ENCODE assay signal across 22 cellular contexts in genomic region chr4:131638776-131639175, GRCh38.
DNase-seq lines count a peak whose midpoint lies in the region; ATAC-seq and TF ChIP-seq lines count a peak whose summit lies in the region.
"Had no signal": no experiment of that assay in that cellular context is flagged by ENCODE, and none has a peak within 500 bp of the region (broad histone marks: within the 10 kb centered on the region; RNA-seq: fewer than 3 reads in every experiment).

No MANE protein-coding gene starts in this region.

- no peak overlapping the region for H4K5ac ChIP-seq in IMR-90 (ENCODE audit: low read depth, low read length)

- dilution Hi-C loops in IMR-90 (cut with HindIII; ENCODE audit: low sequenced_read_pairs, unreplicated experiment), result no loop called here

- H2AFZ ChIP-seq in IMR-90 (replicated peaks; ENCODE audit: low read length, poor library complexity), result no peak overlapping the region

- no peak overlapping the region for H2BK20ac ChIP-seq in IMR-90 (ENCODE audit: low read depth, low read length)

- H3K27me3 Mint-ChIP-seq in endothelial cell (ENCODE audit: unreplicated experiment), result no peaks in the 10 kb centered on the region
- H3K27me3 Mint-ChIP-seq: CD4-positive, alpha-beta memory T cell had no signal

- intact Hi-C loops in IMR-90 (cut with micrococcal nuclease), result no loop called here

- H3K23ac ChIP-seq in IMR-90 (ENCODE audit: low read depth, low read length), result no peak overlapping the region

- CTCF ChIA-PET in IMR-90 (lab: Yijun Ruan, JAX), result no interaction called here

- POLR2A ChIA-PET in IMR-90 (lab: Charles Lee; ENCODE audit: unreplicated experiment), result no interaction called here

- no peaks in the 10 kb centered on the region for H3K36me3 ChIP-seq in IMR-90 (ENCODE audit: control insufficient read depth, insufficient read depth, low read length)

- H3K18ac ChIP-seq in IMR-90 (ENCODE audit: low read depth, low read length), result no peak overlapping the region

- H2AK9ac ChIP-seq in IMR-90 (replicated peaks; ENCODE audit: low read depth, low read length, poor library complexity), result no peak overlapping the region

- no peak overlapping the region for H3K27ac Mint-ChIP-seq in endothelial cell (ENCODE audit: unreplicated experiment)
- H3K27ac Mint-ChIP-seq: CD4-positive, alpha-beta memory T cell; HFFc6 had no signal

- no peaks in the 10 kb centered on the region for H3K4me1 ChIP-seq in IMR-90 (ENCODE audit: control insufficient read depth, insufficient read depth, low read length)
- H3K4me1 ChIP-seq: A549 had no signal

- in situ Hi-C loops in IMR-90 (cut with MboI; ENCODE audit: low sequenced_read_pairs), result no loop called here
- in situ Hi-C loops in astrocyte of the spinal cord (cut with HindIII; ENCODE audit: low sequenced_read_pairs), result no loop called here

- H2BK5ac ChIP-seq in IMR-90 (ENCODE audit: low read depth, low read length, poor library complexity, severe bottlenecking), result no peak overlapping the region

- ATAC-seq in IMR-90 (ENCODE audit: low read depth) (no peak), HG02623 (IDR thresholded peaks at IDR 0.05; ENCODE audit: unreplicated experiment) (no peak)
- ATAC-seq: A549, GM12878, HCT116, HepG2 had no signal

- no peak for TF ChIP-seq CTCF in IMR-90 (conservative IDR thresholded peaks at IDR 0.05; ENCODE audit: low read depth, low read length)
- no peak for TF ChIP-seq CTCF in astrocyte of the spinal cord (IDR thresholded peaks at IDR 0.05; ENCODE audit: low read depth, low read length)
- TF ChIP-seq CTCF in endothelial cell (IDR thresholded peaks at IDR 0.05; ENCODE audit: unreplicated experiment), result no peak

- no peak overlapping the region for H3K56ac ChIP-seq in IMR-90 (ENCODE audit: extremely low read depth, insufficient read depth, low read length)

- no peak overlapping the region for H3K9ac ChIP-seq in IMR-90 (ENCODE audit: low read depth, low read length)

- TF ChIP-seq RAD21 in IMR-90 (IDR thresholded peaks at IDR 0.05; ENCODE audit: low read length), result no peak

- H3K4me3 ChIP-seq in IMR-90 (ENCODE audit: insufficient read depth, low read depth, low read length), result no peak overlapping the region
- no peak overlapping the region for H3K4me3 ChIP-seq in astrocyte of the spinal cord (ENCODE audit: low read depth, low read length)
- H3K4me3 ChIP-seq: A549, GM12878 had no signal

- H2BK15ac ChIP-seq in IMR-90 (ENCODE audit: low read depth, low read length), result no peak overlapping the region

- H2BK120ac ChIP-seq in IMR-90 (ENCODE audit: low read depth, low read length), result no peak overlapping the region

- BruUV-seq in IMR-90 (replicated peaks; lab: Mats Ljungman, UMichigan), result no TSS peak

- H3K79me1 ChIP-seq in IMR-90 (ENCODE audit: low read depth in 1 of 2, low read length in 2 of 2), result no peaks in the 10 kb centered on the region

- TF ChIP-seq POLR2A in IMR-90 (IDR thresholded peaks at IDR 0.05; ENCODE audit: low read depth, low read length), result no peak

- no peak overlapping the region for H3K4ac ChIP-seq in IMR-90 (ENCODE audit: low read depth, low read length)

- no peak overlapping the region for H3K27ac ChIP-seq in IMR-90 (ENCODE audit: insufficient read depth, low read length)
- H3K27ac ChIP-seq: 22Rv1, A549, C4-2B had no signal

- no CpG with 5 or more reads among the region's 2 CpGs for WGBS in IMR-90 (ENCODE audit: extremely low coverage in 2 of 2, insufficient read length in 1 of 2), 2 experiments

- no peaks in the 10 kb centered on the region for H3K36me3 Mint-ChIP-seq in endothelial cell (ENCODE audit: low read depth, unreplicated experiment)
- H3K36me3 Mint-ChIP-seq: CD4-positive, alpha-beta memory T cell had no signal

- no peaks in the 10 kb centered on the region for H3K4me1 Mint-ChIP-seq in endothelial cell (ENCODE audit: unreplicated experiment)
- H3K4me1 Mint-ChIP-seq: CD4-positive, alpha-beta memory T cell had no signal

- H3K27me3 ChIP-seq in IMR-90 (ENCODE audit: control insufficient read depth, insufficient read depth, low read length), result no peaks in the 10 kb centered on the region

- H3K9me1 ChIP-seq in IMR-90 (ENCODE audit: insufficient read depth, low read length), result no peaks in the 10 kb centered on the region

- no peak overlapping the region for H3K4me3 Mint-ChIP-seq in endothelial cell (ENCODE audit: unreplicated experiment)
- H3K4me3 Mint-ChIP-seq: CD4-positive, alpha-beta memory T cell; HFFc6 had no signal

- no peaks in the 10 kb centered on the region for H3K9me3 Mint-ChIP-seq in endothelial cell (ENCODE audit: unreplicated experiment)
- H3K9me3 Mint-ChIP-seq: HFFc6 had no signal

- no peaks in the 10 kb centered on the region for H4K20me1 ChIP-seq in IMR-90 (ENCODE audit: insufficient read depth, low read length)

- H4K8ac ChIP-seq in IMR-90 (ENCODE audit: low read depth in 2 of 2, low read length in 2 of 2), result no peak overlapping the region

- H4K91ac ChIP-seq in IMR-90 (ENCODE audit: insufficient read depth, low read depth, low read length), result no peak overlapping the region

- no peak overlapping the region for H3K4me2 ChIP-seq in IMR-90 (ENCODE audit: low read depth, low read length)
- H3K4me2 ChIP-seq: A549 had no signal

- H3K9me3 ChIP-seq in IMR-90 (ENCODE audit: control insufficient read depth, insufficient read depth, low read length), result peaks cover 6% of the 10 kb centered on the region
- H3K9me3 ChIP-seq: A549 had no signal

- DNase-seq in IMR-90 (peak; percentile 1), astrocyte of the spinal cord (ENCODE audit: low read depth, low spot score) (peak; percentile 40), fibroblast of peridontal ligament (ENCODE audit: extremely low read depth) (peak; percentile 0), iris pigment epithelial cell (ENCODE audit: low read depth) (peak; percentile 73), COLO829 (ENCODE audit: low spot score) (no peak), endothelial cell (ENCODE audit: low spot score) (no peak)
- DNase-seq: AML-193; CD4-positive, alpha-beta memory T cell; DMS 273 treated with DMSO at 0.1 percent for 48 hours; DMS53; DND-41; EL; GOT3; H7; HFFc6 had no signal

- no peak overlapping the region for H2AK5ac ChIP-seq in IMR-90 (ENCODE audit: low read depth, low read length)

- H3K14ac ChIP-seq in IMR-90 (replicated peaks; ENCODE audit: low read depth, low read length), result no peak overlapping the region

TF ChIP-seq in IMR-90, 13 proteins besides CTCF, POLR2A, EP300 and RAD21:
- no peak for TF ChIP-seq MXI1 (IDR thresholded peaks at IDR 0.05; ENCODE audit: borderline replicate concordance, low read depth, low read length)
- no peak for TF ChIP-seq ELK1 (IDR thresholded peaks at IDR 0.05; ENCODE audit: borderline replicate concordance, low read depth, low read length)
- no peak for TF ChIP-seq RCOR1 (IDR thresholded peaks at IDR 0.05; ENCODE audit: insufficient replicate concordance, low read length)
- TF ChIP-seq BHLHE40 (IDR thresholded peaks at IDR 0.05; ENCODE audit: low read depth, low read length), result no peak
- no peak for TF ChIP-seq SMC3 (IDR thresholded peaks at IDR 0.05; ENCODE audit: low read depth, low read length)
TF ChIP-seq in IMR-90: peak in this region for 0.

Comparison
In these comparisons a context has a peak if more than half of its experiments do, and no peak if none do; other contexts are left out.
1. DNase-seq: peak in IMR-90 (single experiment), astrocyte of the spinal cord (single experiment), fibroblast of peridontal ligament (single experiment) and iris pigment epithelial cell (single experiment); none in COLO829 (single experiment) and endothelial cell (single experiment).